Comparison of ENCODE assay signal across 16 cellular contexts in the genomic region with DNA sequence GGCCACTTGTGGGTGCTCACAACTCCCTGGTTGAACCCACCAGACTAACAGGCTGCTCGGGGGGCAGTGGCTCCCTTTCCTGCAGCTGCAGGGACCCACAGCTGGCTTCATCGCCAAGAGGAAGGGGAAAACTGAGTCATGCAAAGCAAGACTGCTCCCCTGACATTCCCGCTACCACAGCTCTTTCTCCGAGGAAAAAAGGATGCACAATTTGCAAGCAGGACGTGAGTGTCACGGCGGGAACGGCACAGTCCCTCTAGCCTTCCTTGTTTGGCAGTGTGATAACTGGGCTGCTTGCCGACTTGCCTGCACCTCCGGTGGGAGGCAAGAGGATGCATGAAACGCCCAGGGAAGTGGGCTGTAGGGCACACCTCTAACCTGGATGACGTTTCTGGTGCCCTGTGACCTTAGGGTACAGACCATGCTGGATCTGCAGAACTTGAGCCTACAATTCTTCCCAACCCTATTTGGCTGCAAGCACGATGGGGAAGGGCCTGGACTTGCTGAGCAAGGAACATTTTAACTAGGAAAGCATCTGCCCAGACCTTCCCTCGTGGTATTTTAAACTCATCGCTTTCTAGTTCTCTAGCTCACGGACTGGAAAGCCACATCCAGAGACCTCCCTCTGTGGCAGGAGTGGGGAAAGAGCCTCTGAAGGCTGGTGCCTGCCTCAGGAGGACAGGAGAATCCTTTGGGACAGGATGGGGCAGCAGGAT. TPM values are rescaled to one million over a fixed set of nuclear protein-coding genes. Genes with fewer than 3 reads are reported as not detected.
A peak's percentile ranks its signal among the peaks of the same experiment; 100 is the strongest.
DNase-seq lines count a peak whose midpoint lies in the region; ATAC-seq and TF ChIP-seq lines count a peak whose summit lies in the region.
"Had no signal": no experiment of that assay in that cellular context is flagged by ENCODE, and none has a peak within 500 bp of the region (broad histone marks: within the 10 kb centered on the region; RNA-seq: fewer than 3 reads in every experiment).

No MANE protein-coding gene starts in this region.

- no peak for TF ChIP-seq POLR2A in Peyer's patch (IDR thresholded peaks at IDR 0.05)
- no peak for TF ChIP-seq POLR2A in esophagus muscularis mucosa (IDR thresholded peaks at IDR 0.05; ENCODE audit: low read depth)

- H3K27ac ChIP-seq in Peyer's patch: peak overlapping the region in 1 of 4 donors; percentile 42
- peak overlapping the region; percentile 54 to 80 (median 70) for H3K27ac ChIP-seq in esophagus muscularis mucosa (replicated peaks in 1 of 4)
- peak overlapping the region; percentile 8 for H3K27ac ChIP-seq in mesodermal cell (ENCODE audit: low read depth, low read length, severe bottlenecking)
- no peak overlapping the region for H3K27ac ChIP-seq in subcutaneous abdominal adipose tissue (ENCODE audit: low read depth, low read length)

- TF ChIP-seq EP300 in esophagus muscularis mucosa (IDR thresholded peaks at IDR 0.05): no peak

- H3K4me3 ChIP-seq in Peyer's patch: no peak overlapping the region
- H3K4me3 ChIP-seq in esophagus muscularis mucosa: peak overlapping the region; percentile 1 to 30 (median 14)
- no peak overlapping the region for H3K4me3 ChIP-seq in mesodermal cell (ENCODE audit: extremely low read depth, insufficient read depth, low read length, poor library complexity, severe bottlenecking)
- H3K4me3 ChIP-seq in subcutaneous abdominal adipose tissue (ENCODE audit: low read depth in 1 of 5, low read length in 5 of 5): peak overlapping the region in 3 of 5 donors; percentile 3 to 36 (median 21)
- H3K4me3 ChIP-seq: smooth muscle cell had no signal

- DNase-seq in Peyer's patch (peak in 2 of 3 donors; percentile 35 to 45), esophagus muscularis mucosa (ENCODE audit: extremely low spot score) (no peak), COR-L47 (lab: John Stamatoyannopoulos, UW) (no peak), chondrocyte (ENCODE audit: low spot score) (no peak), left lobe of liver (ENCODE audit: low spot score) (no peak)
- DNase-seq: activated CD4-positive, alpha-beta T cell treated with anti-CD3 and anti-CD28 coated beads, Interleukin-2, amount 10 ng/mL, durations not matched to agents 7 days and 5 days; activated T-cell treated with anti-CD3 and anti-CD28 coated beads, Interleukin-2, amount 50 U/mL, for 48 hours; DMS 273 treated with DMSO at 0.1 percent for 48 hours; left colon; NCI-H2081; NCI-H774; RPMI8226 had no signal

- ATAC-seq in GM18873 (IDR thresholded peaks at IDR 0.05; ENCODE audit: low FRiP score, unreplicated experiment): no peak
- no peak for ATAC-seq in left lobe of liver
- ATAC-seq: left colon had no signal

- TF ChIP-seq CTCF in Peyer's patch (IDR thresholded peaks at IDR 0.05) (no peak), esophagus muscularis mucosa (IDR thresholded peaks at IDR 0.05) (no peak), chondrocyte (IDR thresholded peaks at IDR 0.05) (no peak)

- peaks cover 51% of the 10 kb centered on the region for H3K4me1 Mint-ChIP-seq in chondrocyte (ENCODE audit: low read depth)

- no peak overlapping the region for H3K4me3 Mint-ChIP-seq in chondrocyte (ENCODE audit: unreplicated experiment)
- H3K4me3 Mint-ChIP-seq: activated CD4-positive, alpha-beta T cell treated with anti-CD3 and anti-CD28 coated beads, Interleukin-2, amount 10 ng/mL, durations not matched to agents 7 days and 5 days had no signal

- H3K27ac Mint-ChIP-seq in chondrocyte (ENCODE audit: unreplicated experiment): no peak overlapping the region
- H3K27ac Mint-ChIP-seq: activated CD4-positive, alpha-beta T cell treated with anti-CD3 and anti-CD28 coated beads, Interleukin-2, amount 10 ng/mL, durations not matched to agents 7 days and 5 days had no signal

- H3K27me3 ChIP-seq in Peyer's patch (no peaks in the 10 kb centered on the region), esophagus muscularis mucosa (no peaks in the 10 kb centered on the region), subcutaneous abdominal adipose tissue (ENCODE audit: control insufficient read depth in 5 of 5, insufficient read depth in 4 of 5, low read length in 5 of 5) (peaks cover 0 to 20% (median 0%) of the 10 kb centered on the region in 5 donors)

- no peaks in the 10 kb centered on the region for H3K27me3 Mint-ChIP-seq in chondrocyte (ENCODE audit: low read depth)

- 32% methylated on average over 16 of the region's 16 CpGs for WGBS in esophagus muscularis mucosa
- WGBS in mesodermal cell (ENCODE audit: insufficient coverage in 2 of 2), 2 experiments: 87 to 88% methylated on average over 15 to 16 of the region's 16 CpGs

- H3K36me3 Mint-ChIP-seq in chondrocyte (ENCODE audit: low read depth): peaks cover 9% of the 10 kb centered on the region

- H3K9me3 ChIP-seq in Peyer's patch (no peaks in the 10 kb centered on the region), esophagus muscularis mucosa (no peaks in the 10 kb centered on the region), mesodermal cell (ENCODE audit: control insufficient read depth, low read length) (no peaks in the 10 kb centered on the region), subcutaneous abdominal adipose tissue (ENCODE audit: control insufficient read depth in 5 of 5, low read length in 5 of 5) (no peaks in the 10 kb centered on the region)

- H3K9ac ChIP-seq in subcutaneous abdominal adipose tissue (ENCODE audit: low read length in 5 of 5): peak overlapping the region in 1 of 5 donors; percentile 18

- H3K36me3 ChIP-seq in Peyer's patch (no peaks in the 10 kb centered on the region), esophagus muscularis mucosa (peaks cover 0 to 5% (median 0%) of the 10 kb centered on the region in 4 donors), mesodermal cell (ENCODE audit: control insufficient read depth, insufficient read depth, low read length) (peaks cover 40% of the 10 kb centered on the region), subcutaneous abdominal adipose tissue (ENCODE audit: control insufficient read depth in 5 of 5, insufficient read depth in 5 of 5, low read length in 5 of 5) (no peaks in the 10 kb centered on the region)

- no peaks in the 10 kb centered on the region for H3K9me3 Mint-ChIP-seq in chondrocyte (ENCODE audit: low read depth)
- H3K9me3 Mint-ChIP-seq: activated CD4-positive, alpha-beta T cell treated with anti-CD3 and anti-CD28 coated beads, Interleukin-2, amount 10 ng/mL, durations not matched to agents 7 days and 5 days had no signal

- intact Hi-C loops in esophagus muscularis mucosa (cut with DNase I): no loop called here

- H3K4me1 ChIP-seq in Peyer's patch (peaks cover 0 to 28% (median 0%) of the 10 kb centered on the region in 4 donors), esophagus muscularis mucosa (peaks cover 48 to 92% (median 91%) of the 10 kb centered on the region in 4 donors), mesodermal cell (ENCODE audit: control insufficient read depth, insufficient read depth, low read length, poor library complexity, severe bottlenecking) (peaks cover 4% of the 10 kb centered on the region), subcutaneous abdominal adipose tissue (ENCODE audit: control insufficient read depth in 5 of 5, insufficient read depth in 5 of 5, low read length in 5 of 5) (peaks cover 9 to 55% (median 42%) of the 10 kb centered on the region in 5 donors)

RNA-seq across cellular contexts. Expression of a gene that starts 7.8 kb away (rescaled TPM):
- total RNA-seq in Peyer's patch: 10 to 100 TPM in 3 of 4 donors, 1 to 10 TPM in 1; 5.8 to 26.4 (median 11.7) TPM
- 10 to 100 TPM; 41.5 to 66.5 (median 49.2) TPM for total RNA-seq in esophagus muscularis mucosa
- 42.2 TPM for polyA plus RNA-seq in mesodermal cell (2013, experiment 1 of 2)
- polyA plus RNA-seq in mesodermal cell (2013, experiment 2 of 2): 36.2 TPM
- 48.9 to 81.1 TPM (median 75.7 TPM) in 3 replicates for total RNA-seq in chondrocyte
- 3.8 TPM for total RNA-seq in left lobe of liver

Comparison
In these comparisons a context has a peak if more than half of its experiments do, and no peak if none do; other contexts are left out.
1. DNase-seq: peak in Peyer's patch (2 of 3); none in esophagus muscularis mucosa (single experiment), COR-L47 (single experiment), chondrocyte (single experiment) and left lobe of liver (single experiment).
2. H3K4me3 ChIP-seq: peak in esophagus muscularis mucosa (4 of 4) and subcutaneous abdominal adipose tissue (3 of 5); none in Peyer's patch (0 of 4) and mesodermal cell (single experiment).